Comparison of ENCODE assay signal across 8 cellular contexts in the genomic region with DNA sequence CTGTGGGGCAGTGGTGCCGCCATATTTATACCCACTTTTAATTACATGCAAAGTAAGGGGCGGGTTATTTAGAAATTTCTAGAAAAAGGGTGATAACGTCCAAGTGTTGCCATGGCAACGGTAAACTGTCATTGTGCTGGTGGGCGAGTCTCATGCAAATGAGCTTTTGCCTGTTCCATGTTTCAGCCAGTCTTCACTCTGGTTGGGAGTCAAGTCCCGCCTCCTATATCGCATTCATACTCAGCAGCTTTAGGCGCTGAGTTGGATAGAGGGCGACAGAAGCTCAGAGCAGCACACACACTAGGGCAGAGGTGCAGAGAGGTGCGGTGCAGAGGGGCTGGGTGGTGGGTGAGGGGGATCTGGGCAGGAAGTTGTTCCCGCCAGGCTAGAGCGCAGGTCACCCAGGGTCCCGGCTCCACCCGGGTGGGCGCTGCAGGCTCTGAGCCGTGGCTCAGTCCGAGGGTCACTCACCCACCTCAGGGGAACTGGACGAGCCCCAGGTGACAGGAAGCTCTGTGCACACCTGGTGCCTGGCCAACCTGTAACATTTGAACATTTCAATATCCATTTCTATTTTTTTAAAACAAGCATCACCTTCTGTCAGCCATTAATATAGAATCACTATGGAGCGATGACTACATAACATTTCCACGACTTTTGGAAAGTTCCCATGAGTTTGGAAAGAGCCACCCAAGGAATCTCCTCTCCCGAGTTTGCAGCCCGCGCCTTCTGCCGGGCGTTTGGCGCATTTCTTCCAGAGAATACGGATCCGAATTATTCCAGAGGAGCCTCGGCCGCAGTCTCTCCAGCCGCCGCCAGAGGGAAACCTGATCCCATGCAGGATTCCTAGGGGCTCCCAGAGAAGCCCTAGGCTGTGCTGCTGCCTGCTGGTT.
DNase-seq lines count a peak whose midpoint lies in the region; ATAC-seq and TF ChIP-seq lines count a peak whose summit lies in the region.

No MANE protein-coding gene starts in this region.

- no peaks in the 10 kb centered on the region for H3K9me3 ChIP-seq in SK-N-SH
- no peaks in the 10 kb centered on the region for H3K9me3 ChIP-seq in neural cell (ENCODE audit: low read length)

- H3K4me1 Mint-ChIP-seq in activated T-cell treated with anti-CD3 and anti-CD28 coated beads, Interleukin-2, amount 50 U/mL, for 24 hours (ENCODE audit: low read depth) = peaks cover 3% of the 10 kb centered on the region

- peaks cover 0 to 11% of the 10 kb centered on the region in 2 experiments; a peak in 1 of 4 replicates for H3K4me1 ChIP-seq in SK-N-SH (ENCODE audit: control insufficient read depth in 1 of 2, insufficient read depth in 2 of 2, low read depth in 1 of 2, low read length in 1 of 2)

- H3K79me2 ChIP-seq in SK-N-SH (ENCODE audit: insufficient read depth) = no peaks in the 10 kb centered on the region
- no peaks in the 10 kb centered on the region for H3K79me2 ChIP-seq in neural cell (replicated peaks; ENCODE audit: insufficient read depth, low read length)

- H3K4me2 ChIP-seq in SK-N-SH (no peak overlapping the region), neural cell (ENCODE audit: low read length) (no peak overlapping the region)

- H3K27ac Mint-ChIP-seq in activated T-cell treated with anti-CD3 and anti-CD28 coated beads, Interleukin-2, amount 50 U/mL, for 24 hours = no peak overlapping the region

- 13% methylated on average over 30 of the region's 32 CpGs for WGBS in SK-N-SH (ENCODE audit: low lambda C conversion rate)

- H3K36me3 Mint-ChIP-seq in activated T-cell treated with anti-CD3 and anti-CD28 coated beads, Interleukin-2, amount 50 U/mL, for 24 hours (ENCODE audit: low read depth) = no peaks in the 10 kb centered on the region

- peaks cover 75% of the 10 kb centered on the region for H3K27me3 Mint-ChIP-seq in activated T-cell treated with anti-CD3 and anti-CD28 coated beads, Interleukin-2, amount 50 U/mL, for 24 hours

- no peaks in the 10 kb centered on the region for H4K20me1 ChIP-seq in SK-N-SH (ENCODE audit: insufficient read depth)
- no peaks in the 10 kb centered on the region for H4K20me1 ChIP-seq in neural cell (ENCODE audit: insufficient read depth)

- no peak overlapping the region for H3K9ac ChIP-seq in SK-N-SH
- no peak overlapping the region for H3K9ac ChIP-seq in neural cell (ENCODE audit: low read length)

- ATAC-seq in HG03442 (IDR thresholded peaks at IDR 0.05; ENCODE audit: unreplicated experiment) (no peak), HG02885 (IDR thresholded peaks at IDR 0.05; ENCODE audit: poor library complexity, unreplicated experiment) (no peak)

- CTCF ChIA-PET in SK-N-SH (lab: Yijun Ruan, JAX) = interaction anchor here (0.7 to 8.7 kb wide), 17 partner anchors 8 to 651 kb away, joined by 3 to 155 read pairs (median 3); no protein-coding TSS in a partner anchor

- H3K4me3 ChIP-seq in LNCaP clone FGC (ENCODE audit: low read depth, low read length) (no peak overlapping the region), SK-N-SH (ENCODE audit: low read depth in 2 of 2, low read length in 1 of 2) (peak overlapping the region in 1 of 2 experiments; percentile 4; a peak in 2 of 4 replicates), fibroblast of pulmonary artery (replicated peaks; ENCODE audit: low read depth, low read length) (no peak overlapping the region), neural cell (ENCODE audit: low read length) (no peak overlapping the region)

- H3K36me3 ChIP-seq in SK-N-SH (replicated peaks in 1 of 2; ENCODE audit: control insufficient read depth in 1 of 2, insufficient read depth in 2 of 2, low read length in 1 of 2) (no peaks in the 10 kb centered on the region), neural cell (ENCODE audit: insufficient read depth, low read length) (no peaks in the 10 kb centered on the region)

- H2AFZ ChIP-seq in SK-N-SH (ENCODE audit: low read depth) (no peak overlapping the region), neural cell (ENCODE audit: low read depth, low read length) (no peak overlapping the region)

- H3K9me2 ChIP-seq in SK-N-SH (no peaks in the 10 kb centered on the region), neural cell (ENCODE audit: insufficient read depth, low read length) (no peaks in the 10 kb centered on the region)

- TF ChIP-seq RAD21 in SK-N-SH (IDR thresholded peaks at IDR 0.05; ENCODE audit: low read length) (peak; percentile 83), neural cell (conservative IDR thresholded peaks at IDR 0.05) (peak; percentile 76)

- H3K27ac ChIP-seq in SK-N-SH (ENCODE audit: low read depth in 2 of 2, low read length in 1 of 2) (no peak overlapping the region), neural cell (ENCODE audit: low read length) (no peak overlapping the region)

- POLR2A ChIA-PET in SK-N-SH (lab: Yijun Ruan, JAX) = interaction anchor here (1.4 kb wide), 1 partner anchor 11 kb away, joined by 3 read pairs; no protein-coding TSS in a partner anchor

- no peaks in the 10 kb centered on the region for H3F3A ChIP-seq in SK-N-SH (replicated peaks; ENCODE audit: insufficient read depth)
- H3F3A ChIP-seq in neural cell (ENCODE audit: insufficient read depth, low read length, poor library complexity, severe bottlenecking) = no peaks in the 10 kb centered on the region

- no peaks in the 10 kb centered on the region for H3K9me3 Mint-ChIP-seq in activated T-cell treated with anti-CD3 and anti-CD28 coated beads, Interleukin-2, amount 50 U/mL, for 24 hours

- H3K27me3 ChIP-seq in SK-N-SH (ENCODE audit: insufficient read depth) (no peaks in the 10 kb centered on the region), neural cell (ENCODE audit: insufficient read depth, low read depth, low read length) (peaks cover 4% of the 10 kb centered on the region)

- DNase-seq in EH (ENCODE audit: low read depth) (peak; percentile 61), LNCaP clone FGC (ENCODE audit: low read depth) (no peak), SK-N-SH (peak; percentile 89), fibroblast of pulmonary artery (ENCODE audit: low read depth) (peak; percentile 52)
- no peak for DNase-seq in activated T-cell treated with anti-CD3 and anti-CD28 coated beads, Interleukin-2, amount 50 U/mL, for 24 hours

- TF ChIP-seq EP300 in SK-N-SH (IDR thresholded peaks at IDR 0.05; ENCODE audit: borderline replicate concordance in 1 of 2, low read depth in 1 of 2, low read length in 1 of 2) = no peak
- TF ChIP-seq EP300 in neural cell (conservative IDR thresholded peaks at IDR 0.05; ENCODE audit: poor library complexity, severe bottlenecking) = no peak

- H3K4me3 Mint-ChIP-seq in activated T-cell treated with anti-CD3 and anti-CD28 coated beads, Interleukin-2, amount 50 U/mL, for 24 hours = no peak overlapping the region

- TF ChIP-seq CTCF in LNCaP clone FGC (IDR thresholded peaks at IDR 0.05; ENCODE audit: control insufficient read depth, extremely low read depth, insufficient read depth) = peak; percentile 76
- peak; percentile 79 for TF ChIP-seq CTCF in SK-N-SH (IDR thresholded peaks at IDR 0.05)
- TF ChIP-seq CTCF in fibroblast of pulmonary artery (IDR thresholded peaks at IDR 0.05; ENCODE audit: low read length, missing control alignments) = peak; percentile 72
- peak; percentile 88 for TF ChIP-seq CTCF in neural cell (IDR thresholded peaks at IDR 0.05; ENCODE audit: poor library complexity, severe bottlenecking)

TF ChIP-seq in SK-N-SH, 30 proteins besides CTCF, POLR2A, EP300 and RAD21:
- peak; percentile 74 for TF ChIP-seq SMC3 (IDR thresholded peaks at IDR 0.05; ENCODE audit: low read depth, low read length)
- TF ChIP-seq CHD2 (IDR thresholded peaks at IDR 0.05; ENCODE audit: low read length, partially characterized antibody) = peak; percentile 35
- TF ChIP-seq, protein P1, sequence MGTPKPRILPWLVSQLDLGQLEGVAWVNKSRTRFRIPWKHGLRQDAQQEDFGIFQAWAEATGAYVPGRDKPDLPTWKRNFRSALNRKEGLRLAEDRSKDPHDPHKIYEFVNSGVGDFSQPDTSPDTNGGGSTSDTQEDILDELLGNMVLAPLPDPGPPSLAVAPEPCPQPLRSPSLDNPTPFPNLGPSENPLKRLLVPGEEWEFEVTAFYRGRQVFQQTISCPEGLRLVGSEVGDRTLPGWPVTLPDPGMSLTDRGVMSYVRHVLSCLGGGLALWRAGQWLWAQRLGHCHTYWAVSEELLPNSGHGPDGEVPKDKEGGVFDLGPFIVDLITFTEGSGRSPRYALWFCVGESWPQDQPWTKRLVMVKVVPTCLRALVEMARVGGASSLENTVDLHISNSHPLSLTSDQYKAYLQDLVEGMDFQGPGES (IDR thresholded peaks at IDR 0.05; ENCODE audit: low read depth, low read length) = no peak
- TF ChIP-seq RFX5 (IDR thresholded peaks at IDR 0.05; ENCODE audit: low read length) = 0 out of 2 replicates have a peak, but pooled peaks have one; percentile 19

TF ChIP-seq in neural cell, 6 proteins besides CTCF, POLR2A, EP300 and RAD21:
- TF ChIP-seq TAF1 (IDR thresholded peaks at IDR 0.05; ENCODE audit: low read depth) = no peak
- TF ChIP-seq SMC3 (conservative IDR thresholded peaks at IDR 0.05; ENCODE audit: poor library complexity) = peak; percentile 78
- TF ChIP-seq EZH2 (IDR thresholded peaks at IDR 0.05; ENCODE audit: borderline replicate concordance, insufficient read depth, low read length, poor library complexity, severe bottlenecking) = no peak
- no peak for TF ChIP-seq POLR2AphosphoS5 (IDR thresholded peaks at IDR 0.05)
- TF ChIP-seq MXI1 (conservative IDR thresholded peaks at IDR 0.05; ENCODE audit: poor library complexity, severe bottlenecking) = no peak

Comparison
In these comparisons a context has a peak if more than half of its experiments do, and no peak if none do; other contexts are left out.
1. DNase-seq: peak in EH (single experiment), SK-N-SH (single experiment) and fibroblast of pulmonary artery (single experiment); none in LNCaP clone FGC (single experiment) and activated T-cell treated with anti-CD3 and anti-CD28 coated beads, Interleukin-2, amount 50 U/mL, for 24 hours (single experiment).
2. Peak in every context shown above with its lines, with median percentiles within 50 percentile points of each other: CTCF ChIP-seq.